In the genomic region with DNA sequence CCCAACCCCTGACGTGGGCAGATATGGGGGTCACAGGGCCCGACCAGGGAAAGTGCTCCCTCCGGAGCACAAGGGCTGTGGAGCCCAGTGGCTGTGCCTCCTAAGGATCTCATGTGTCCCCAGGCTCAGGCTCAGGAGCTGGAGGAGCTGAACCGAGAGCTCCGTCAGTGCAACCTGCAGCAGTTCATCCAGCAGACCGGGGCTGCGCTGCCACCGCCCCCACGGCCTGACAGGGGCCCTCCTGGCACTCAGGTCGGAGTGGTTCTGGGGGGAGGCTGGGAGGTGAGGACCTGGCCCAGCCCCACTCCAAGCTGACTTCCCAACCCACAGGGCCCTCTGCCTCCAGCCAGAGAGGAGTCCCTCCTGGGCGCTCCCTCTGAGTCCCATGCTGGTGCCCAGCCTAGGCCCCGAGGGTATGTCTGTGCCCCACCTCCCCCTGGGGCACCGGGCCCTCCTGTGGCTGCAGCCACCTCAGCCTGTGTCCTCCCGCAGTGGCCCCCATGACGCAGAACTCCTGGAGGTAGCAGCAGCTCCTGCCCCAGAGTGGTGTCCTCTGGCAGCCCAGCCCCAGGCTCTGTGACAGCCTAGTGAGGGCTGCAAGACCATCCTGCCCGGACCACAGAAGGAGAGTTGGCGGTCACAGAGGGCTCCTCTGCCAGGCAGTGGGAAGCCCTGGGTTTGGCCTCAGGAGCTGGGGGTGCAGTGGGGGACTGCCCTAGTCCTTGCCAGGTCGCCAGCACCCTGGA, we compare ENCODE assay signal across 24 cellular contexts. TPM values are rescaled to one million over a fixed set of nuclear protein-coding genes. Genes with fewer than 3 reads are reported as not detected.
DNase-seq lines count a peak whose midpoint lies in the region; ATAC-seq and TF ChIP-seq lines count a peak whose summit lies in the region.
"Had no signal": no experiment of that assay in that cellular context is flagged by ENCODE, and none has a peak within 500 bp of the region (broad histone marks: within the 10 kb centered on the region; RNA-seq: fewer than 3 reads in every experiment).

No MANE protein-coding gene starts in this region.

- in situ Hi-C loops in mammary epithelial cell (cut with MboI; ENCODE audit: low sequenced_read_pairs in 2 of 2), result loop anchor here in 1 of 2 donors (25.0 kb wide), 1 partner anchor 199 kb away; no protein-coding TSS in a partner anchor

- H3K9me3 Mint-ChIP-seq in activated naive CD4-positive, alpha-beta T cell treated with anti-CD3 and anti-CD28 coated beads, Interleukin-2, amount 10 ng/mL, durations not matched to agents 7 days and 5 days, result no peaks in the 10 kb centered on the region
- no peaks in the 10 kb centered on the region for H3K9me3 Mint-ChIP-seq in activated naive CD4-positive, alpha-beta T cell treated with anti-CD3 and anti-CD28 coated beads for 36 hours
- H3K9me3 Mint-ChIP-seq: activated naive CD8-positive, alpha-beta T cell treated with anti-CD3 and anti-CD28 coated beads, Interleukin-2, amount 50 U/mL, for 24 hours; CD8-positive, alpha-beta memory T cell; naive thymus-derived CD4-positive, alpha-beta T cell had no signal

- no peaks in the 10 kb centered on the region for H3K27me3 ChIP-seq in mammary epithelial cell (ENCODE audit: insufficient read depth, low read length)
- H3K27me3 ChIP-seq in neuronal stem cell (ENCODE audit: control insufficient read depth in 3 of 3, insufficient read depth in 3 of 3, low read depth in 1 of 3, low read length in 3 of 3), result peaks cover 0 to 24% (median under 1%) of the 10 kb centered on the region in 3 experiments
- H3K27me3 ChIP-seq: pancreas had no signal

- no peak overlapping the region for H3K14ac ChIP-seq in neuronal stem cell (ENCODE audit: low read length)

- no peak overlapping the region for H3K27ac Mint-ChIP-seq in activated naive CD4-positive, alpha-beta T cell treated with anti-CD3 and anti-CD28 coated beads, Interleukin-2, amount 10 ng/mL, durations not matched to agents 7 days and 5 days
- H3K27ac Mint-ChIP-seq in activated naive CD4-positive, alpha-beta T cell treated with anti-CD3 and anti-CD28 coated beads for 36 hours, result no peak overlapping the region
- H3K27ac Mint-ChIP-seq: activated naive CD8-positive, alpha-beta T cell treated with anti-CD3 and anti-CD28 coated beads, Interleukin-2, amount 50 U/mL, for 24 hours; CD8-positive, alpha-beta memory T cell; T-helper 17 cell had no signal

- no peak overlapping the region for H3K9ac ChIP-seq in mammary epithelial cell (ENCODE audit: insufficient read depth, low read length)
- no peak overlapping the region for H3K9ac ChIP-seq in neuronal stem cell (ENCODE audit: low read depth, low read length, poor library complexity)
- H3K9ac ChIP-seq: SK-N-SH had no signal

- no peak overlapping the region for H2BK120ac ChIP-seq in neuronal stem cell (ENCODE audit: low read depth, low read length)

- H2BK12ac ChIP-seq in neuronal stem cell (ENCODE audit: low read length), result peak overlapping the region; percentile 41

- peaks cover 55% of the 10 kb centered on the region for H3K79me2 ChIP-seq in mammary epithelial cell (ENCODE audit: insufficient read depth, low read length)

- no peak overlapping the region for H3K18ac ChIP-seq in neuronal stem cell (ENCODE audit: low read length)

- peaks cover 19% of the 10 kb centered on the region for H3K79me1 ChIP-seq in neuronal stem cell (ENCODE audit: low read depth, low read length)

- H4K8ac ChIP-seq in neuronal stem cell (ENCODE audit: low read depth, low read length), result peak overlapping the region; percentile 17

- WGBS in mammary epithelial cell (ENCODE audit: low coverage, missing lambda C conversion rate), result 93% methylated on average over 12 of the region's 18 CpGs
- WGBS in neuronal stem cell (ENCODE audit: extremely low coverage in 2 of 2, insufficient read length in 2 of 2, insufficient replicate concordance in 1 of 2), 2 donors, result no CpG with 5 or more reads among the region's 18 CpGs

- H3K36me3 Mint-ChIP-seq in activated naive CD4-positive, alpha-beta T cell treated with anti-CD3 and anti-CD28 coated beads, Interleukin-2, amount 10 ng/mL, durations not matched to agents 7 days and 5 days, result peaks cover 16% of the 10 kb centered on the region
- peaks cover 3% of the 10 kb centered on the region for H3K36me3 Mint-ChIP-seq in activated naive CD4-positive, alpha-beta T cell treated with anti-CD3 and anti-CD28 coated beads for 36 hours (ENCODE audit: low read depth)

- peak overlapping the region; percentile 50 for H3K4me3 Mint-ChIP-seq in activated naive CD4-positive, alpha-beta T cell treated with anti-CD3 and anti-CD28 coated beads, Interleukin-2, amount 10 ng/mL, durations not matched to agents 7 days and 5 days
- no peak overlapping the region for H3K4me3 Mint-ChIP-seq in activated naive CD4-positive, alpha-beta T cell treated with anti-CD3 and anti-CD28 coated beads for 36 hours
- H3K4me3 Mint-ChIP-seq: activated naive CD8-positive, alpha-beta T cell treated with anti-CD3 and anti-CD28 coated beads, Interleukin-2, amount 50 U/mL, for 24 hours; T-helper 17 cell had no signal

- BruUV-seq in mammary epithelial cell (replicated peaks; lab: Mats Ljungman, UMichigan), result no TSS peak

- ATAC-seq in HG03342 (IDR thresholded peaks at IDR 0.05; ENCODE audit: unreplicated experiment), result no peak
- no peak for ATAC-seq in GM21390 (IDR thresholded peaks at IDR 0.05; ENCODE audit: unreplicated experiment)
- ATAC-seq: activated naive CD8-positive, alpha-beta T cell treated with anti-CD3 and anti-CD28 coated beads, Interleukin-2, amount 50 U/mL, for 24 hours; left lobe of liver; naive thymus-derived CD4-positive, alpha-beta T cell; pancreas; T-helper 17 cell had no signal

- no peak overlapping the region for H3K27ac ChIP-seq in mammary epithelial cell (ENCODE audit: insufficient read depth, low read depth, low read length)
- H3K27ac ChIP-seq in neuronal stem cell (replicated peaks; ENCODE audit: low read length), result no peak overlapping the region
- H3K27ac ChIP-seq: pancreas had no signal

- peaks cover 3% of the 10 kb centered on the region for H3K36me3 ChIP-seq in mammary epithelial cell (ENCODE audit: insufficient read depth, low read length)
- peaks cover 4 to 5% of the 10 kb centered on the region in 2 donors for H3K36me3 ChIP-seq in neuronal stem cell (replicated peaks in 1 of 2; ENCODE audit: control insufficient read depth in 2 of 2, insufficient read depth in 2 of 2, low read length in 2 of 2)
- H3K36me3 ChIP-seq: pancreas had no signal

- H2BK5ac ChIP-seq in neuronal stem cell (ENCODE audit: low read length), result peak overlapping the region; percentile 66

- H2AK5ac ChIP-seq in neuronal stem cell (ENCODE audit: low read depth, low read length), result peak overlapping the region; percentile 21

- no peaks in the 10 kb centered on the region for H4K20me1 ChIP-seq in mammary epithelial cell (ENCODE audit: insufficient read depth, low read length)

- intact Hi-C loops in activated naive CD4-positive, alpha-beta T cell treated with anti-CD3 and anti-CD28 coated beads for 36 hours (cut with micrococcal nuclease), result loop anchor here (5.0 kb wide), 1 partner anchor 234 kb away; a partner anchor contains a TSS
- intact Hi-C loops in mammary epithelial cell (cut with micrococcal nuclease), result loop anchor here (10.0 kb wide), 1 partner anchor 232 kb away; a partner anchor contains a TSS

- dilution Hi-C loops in mammary epithelial cell (cut with HindIII; ENCODE audit: low sequenced_read_pairs), result no loop called here

- TF ChIP-seq CTCF in mammary epithelial cell (conservative IDR thresholded peaks at IDR 0.05 in 1 of 2, IDR thresholded peaks at IDR 0.05 in 1 of 2; ENCODE audit: extremely low read depth in 1 of 2, insufficient read depth in 1 of 2, low read depth in 1 of 2, low read length in 2 of 2), result no peak

- H3K4ac ChIP-seq in neuronal stem cell (ENCODE audit: low read length), result no peak overlapping the region

- DNase-seq in activated naive CD4-positive, alpha-beta T cell treated with anti-CD3 and anti-CD28 coated beads, Interleukin-2, amount 10 ng/mL, durations not matched to agents 7 days and 5 days, result no peak
- DNase-seq in activated naive CD4-positive, alpha-beta T cell treated with anti-CD3 and anti-CD28 coated beads for 36 hours, result no peak
- no peak for DNase-seq in mammary epithelial cell
- DNase-seq in neuronal stem cell (ENCODE audit: low spot score), result no peak
- no peak for DNase-seq in GOT3 (lab: John Stamatoyannopoulos, UW)
- no peak for DNase-seq in GM19240 (ENCODE audit: insufficient read length, low spot score)
- DNase-seq: activated CD4-positive, alpha-beta T cell treated with anti-CD3 and anti-CD28 coated beads for 1 hour; activated CD8-positive, alpha-beta memory T cell treated with anti-CD3 and anti-CD28 coated beads for 24 hours; activated gamma-delta T cell; activated naive CD8-positive, alpha-beta T cell treated with anti-CD3 and anti-CD28 coated beads, Interleukin-2, amount 50 U/mL, for 24 hours; CD8-positive, alpha-beta memory T cell; DMS53; Kasumi-1; mesendoderm; MV-4-11; naive thymus-derived CD4-positive, alpha-beta T cell; NCI-H1694; SK-N-SH; stimulated activated CD4-positive, alpha-beta T cell treated with anti-CD3 and anti-CD28 coated beads, Interleukin-2, amount 100 ng/mL, for 48 hours; T-helper 17 cell had no signal

- peaks cover 16% of the 10 kb centered on the region for H3K27me3 Mint-ChIP-seq in activated naive CD4-positive, alpha-beta T cell treated with anti-CD3 and anti-CD28 coated beads, Interleukin-2, amount 10 ng/mL, durations not matched to agents 7 days and 5 days
- no peaks in the 10 kb centered on the region for H3K27me3 Mint-ChIP-seq in activated naive CD4-positive, alpha-beta T cell treated with anti-CD3 and anti-CD28 coated beads for 36 hours (ENCODE audit: low read depth)
- H3K27me3 Mint-ChIP-seq: activated naive CD8-positive, alpha-beta T cell treated with anti-CD3 and anti-CD28 coated beads, Interleukin-2, amount 50 U/mL, for 24 hours; T-helper 17 cell had no signal

- H3K9me3 ChIP-seq in mammary epithelial cell (replicated peaks; ENCODE audit: insufficient read depth, low read length) (no peaks in the 10 kb centered on the region), neuronal stem cell (replicated peaks in 1 of 2; ENCODE audit: control insufficient read depth in 2 of 2, insufficient read depth in 1 of 2, low read depth in 1 of 2, low read length in 2 of 2) (no peaks in the 10 kb centered on the region)
- H3K9me3 ChIP-seq: pancreas, SK-N-SH had no signal

- no peak overlapping the region for H2AFZ ChIP-seq in mammary epithelial cell (ENCODE audit: low read depth, low read length)
- no peak overlapping the region for H2AFZ ChIP-seq in neuronal stem cell (ENCODE audit: low read length)

- H3K4me2 ChIP-seq in mammary epithelial cell (ENCODE audit: insufficient read depth, low read depth, low read length) (peak overlapping the region; percentile 95), neuronal stem cell (ENCODE audit: insufficient read depth, low read length, poor library complexity, severe bottlenecking) (no peak overlapping the region)
- H3K4me2 ChIP-seq: SK-N-SH had no signal

- CTCF ChIA-PET in activated naive CD4-positive, alpha-beta T cell treated with anti-CD3 and anti-CD28 coated beads, Interleukin-2, amount 10 ng/mL, durations not matched to agents 7 days and 5 days (lab: Charles Lee), result no interaction called here
- CTCF ChIA-PET in activated naive CD4-positive, alpha-beta T cell treated with anti-CD3 and anti-CD28 coated beads for 36 hours (lab: Charles Lee), result interaction anchor here (0.7 to 3.8 kb wide), 2 partner anchors 8 to 13 kb away, joined by 3 to 18 read pairs; no protein-coding TSS in a partner anchor
- CTCF ChIA-PET in mammary epithelial cell (lab: Charles Lee; ENCODE audit: low non-redundant PET), result no interaction called here

- peaks cover 39% of the 10 kb centered on the region for H3K4me1 Mint-ChIP-seq in activated naive CD4-positive, alpha-beta T cell treated with anti-CD3 and anti-CD28 coated beads, Interleukin-2, amount 10 ng/mL, durations not matched to agents 7 days and 5 days
- H3K4me1 Mint-ChIP-seq in activated naive CD4-positive, alpha-beta T cell treated with anti-CD3 and anti-CD28 coated beads for 36 hours (ENCODE audit: low read depth), result peaks cover 12% of the 10 kb centered on the region

- H2BK15ac ChIP-seq in neuronal stem cell (ENCODE audit: low read length), result no peak overlapping the region

- no peak overlapping the region for H4K91ac ChIP-seq in neuronal stem cell (ENCODE audit: low read depth, low read length, poor library complexity)

- peaks cover 48% of the 10 kb centered on the region for H3K4me1 ChIP-seq in mammary epithelial cell (ENCODE audit: insufficient read depth, low read length)
- H3K4me1 ChIP-seq in neuronal stem cell (ENCODE audit: control insufficient read depth in 2 of 2, insufficient read depth in 1 of 2, low read depth in 1 of 2, low read length in 2 of 2), result peaks cover 23 to 28% of the 10 kb centered on the region in 2 donors

- H3K4me3 ChIP-seq in mammary epithelial cell (replicated peaks in 1 of 3; ENCODE audit: insufficient read depth in 1 of 3, low read depth in 2 of 3, low read length in 3 of 3) (no peak overlapping the region), neuronal stem cell (ENCODE audit: low read length in 2 of 2) (no peak overlapping the region)

- H3K23ac ChIP-seq in neuronal stem cell (ENCODE audit: low read depth, low read length, poor library complexity), result peak overlapping the region; percentile 73

RNA-seq across cellular contexts. Expression of a gene that starts 2.5 kb away (rescaled TPM):
- total RNA-seq in activated naive CD4-positive, alpha-beta T cell treated with anti-CD3 and anti-CD28 coated beads for 36 hours, result 1 to 10 TPM; 8.3 to 9.9 TPM
- total RNA-seq in mammary epithelial cell, result 10 to 100 TPM; 33.3 to 36.1 TPM
- 35.2 TPM for polyA plus RNA-seq in mammary epithelial cell
- polyA minus RNA-seq in mammary epithelial cell, result 4.6 TPM
- polyA plus RNA-seq in neuronal stem cell (2013, experiment 1 of 2), result 8.9 TPM
- polyA plus RNA-seq in neuronal stem cell (2013, experiment 2 of 2), result 9.1 TPM

RNA-seq across cellular contexts. Expression of a gene that starts 2.7 kb away (rescaled TPM):
- 1 to 10 TPM; 4.5 to 5.2 TPM for total RNA-seq in activated naive CD4-positive, alpha-beta T cell treated with anti-CD3 and anti-CD28 coated beads for 36 hours
- 1 to 10 TPM; 2.3 to 7.6 TPM for total RNA-seq in mammary epithelial cell
- 1.8 TPM for polyA plus RNA-seq in mammary epithelial cell
- not detected for polyA minus RNA-seq in mammary epithelial cell
- 0.75 TPM for polyA plus RNA-seq in neuronal stem cell (2013, experiment 1 of 2)
- 0.87 TPM for polyA plus RNA-seq in neuronal stem cell (2013, experiment 2 of 2)

RNA-seq across cellular contexts. Expression of a gene that starts 13.0 kb away (rescaled TPM):
- 10 to 100 TPM; 25.6 to 26.1 TPM for total RNA-seq in activated naive CD4-positive, alpha-beta T cell treated with anti-CD3 and anti-CD28 coated beads for 36 hours
- total RNA-seq in mammary epithelial cell, result 10 to 100 TPM; 20.8 to 41.4 TPM
- polyA plus RNA-seq in mammary epithelial cell, result 15.6 TPM
- 18.6 TPM for polyA minus RNA-seq in mammary epithelial cell
- 13.1 TPM for polyA plus RNA-seq in neuronal stem cell (2013, experiment 1 of 2)
- polyA plus RNA-seq in neuronal stem cell (2013, experiment 2 of 2), result 12.9 TPM

RNA-seq across cellular contexts. Expression of a gene that starts 25.9 kb away (rescaled TPM):
- total RNA-seq in activated naive CD4-positive, alpha-beta T cell treated with anti-CD3 and anti-CD28 coated beads for 36 hours, result 1 to 10 TPM; 1.0 to 1.3 TPM
- 1 to 10 TPM in 1 of 2 donors, under 1 TPM in 1; 0.50 to 1.2 TPM for total RNA-seq in mammary epithelial cell
- 0.35 TPM for polyA plus RNA-seq in mammary epithelial cell
- polyA minus RNA-seq in mammary epithelial cell, result not detected
- 1.1 TPM for polyA plus RNA-seq in neuronal stem cell (2013, experiment 1 of 2)
- 1.2 TPM for polyA plus RNA-seq in neuronal stem cell (2013, experiment 2 of 2)

RNA-seq across cellular contexts. Expression of a gene that starts 27.9 kb away (rescaled TPM):
- 10 to 100 TPM; 22.0 to 25.8 TPM for total RNA-seq in activated naive CD4-positive, alpha-beta T cell treated with anti-CD3 and anti-CD28 coated beads for 36 hours
- 100 to 1,000 TPM in 1 of 2 donors, 10 to 100 TPM in 1; 36.5 to 194 TPM for total RNA-seq in mammary epithelial cell
- 230 TPM for polyA plus RNA-seq in mammary epithelial cell
- 165 TPM for polyA minus RNA-seq in mammary epithelial cell
- polyA plus RNA-seq in neuronal stem cell (2013, experiment 1 of 2), result 26.4 TPM
- 25.5 TPM for polyA plus RNA-seq in neuronal stem cell (2013, experiment 2 of 2)
